In the genomic region with DNA sequence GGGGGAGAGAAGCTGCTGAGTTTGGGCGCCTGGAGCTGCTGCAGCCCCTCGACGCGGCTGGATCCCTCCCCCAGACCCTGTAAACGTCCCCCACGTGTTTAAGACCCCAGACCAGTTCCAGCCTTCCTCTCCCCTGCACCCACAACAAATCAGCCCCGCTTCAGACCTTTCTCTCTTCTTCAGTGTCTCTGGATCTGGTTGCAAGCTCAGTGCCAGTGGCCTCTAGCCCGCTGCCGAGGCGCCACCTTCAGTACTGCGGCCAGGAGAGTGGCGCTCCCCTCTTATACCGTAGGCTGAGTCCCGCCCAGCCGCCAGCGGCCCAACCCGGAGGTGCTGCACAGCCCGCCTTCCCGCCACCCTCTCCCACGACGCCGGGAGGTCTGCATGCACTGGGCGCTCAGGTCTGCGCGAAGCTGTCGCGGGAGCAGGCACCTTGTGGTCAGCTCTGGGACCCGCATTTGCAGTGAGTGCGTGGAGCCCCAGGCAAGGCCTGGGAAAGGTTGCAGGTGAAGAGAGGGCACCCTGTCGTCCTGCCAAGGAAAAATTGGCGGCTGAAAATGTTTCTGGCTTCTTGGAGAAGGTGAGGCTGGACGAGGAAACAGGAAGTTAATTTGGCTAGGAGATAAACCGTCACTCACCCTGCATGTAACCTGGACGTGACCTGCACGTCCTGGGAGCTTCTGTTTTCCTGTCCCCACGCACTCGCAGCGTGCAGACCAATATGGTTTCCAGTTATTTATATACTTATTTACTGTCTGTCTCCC, we compare ENCODE assay signal across 8 cellular contexts. TPM values are rescaled to one million over a fixed set of nuclear protein-coding genes. Genes with fewer than 3 reads are reported as not detected.
DNase-seq lines count a peak whose midpoint lies in the region; ATAC-seq and TF ChIP-seq lines count a peak whose summit lies in the region.

Gene C2CD4B (minus strand): TSS at position 257 of the 764 bp plus-strand sequence. CDS start 301 bp downstream, outside the sequence.

- peaks cover 47% of the 10 kb centered on the region for H3K27me3 Mint-ChIP-seq in activated B cell treated with CpG ODN at 0.5 μM for 24 hours
- H3K27me3 Mint-ChIP-seq in naive thymus-derived CD8-positive, alpha-beta T cell, result peaks cover 37 to 78% (median 60%) of the 10 kb centered on the region in 5 donors

- in situ Hi-C loops in GM13977 (cut with MboI; ENCODE audit: low pct_unique_long_range_greater_than_20kb, low sequenced_read_pairs, unreplicated experiment), result no loop called here

- H3K27me3 ChIP-seq in H7 (ENCODE audit: control insufficient read depth, insufficient read depth, low read length) (peaks cover 41% of the 10 kb centered on the region), uterus (peaks cover 1 to 18% of the 10 kb centered on the region in 2 donors)

- intact Hi-C loops in activated B cell treated with CpG ODN at 0.5 μM for 24 hours (cut with micrococcal nuclease) (no loop called here), uterus (cut with DNase I; ENCODE audit: low total_unique reads) (no loop called here)

- POLR2A ChIA-PET in activated B cell treated with CpG ODN at 0.5 μM for 24 hours (lab: Charles Lee), result no interaction called here
- POLR2A ChIA-PET in naive thymus-derived CD8-positive, alpha-beta T cell (lab: Charles Lee), result no interaction called here

- no peak for TF ChIP-seq CTCF in activated B cell treated with CpG ODN at 0.5 μM for 24 hours (IDR thresholded peaks at IDR 0.05)
- no peak for TF ChIP-seq CTCF in epithelial cell of esophagus (IDR thresholded peaks at IDR 0.05; ENCODE audit: insufficient read depth, low read depth, low read length, missing control alignments)
- TF ChIP-seq CTCF in uterus (IDR thresholded peaks at IDR 0.05), result no peak
- no peak for TF ChIP-seq CTCF in GM13977 (IDR thresholded peaks at IDR 0.05; ENCODE audit: extremely low read depth, insufficient read depth, missing control alignments)

- CTCF ChIA-PET in activated B cell treated with CpG ODN at 0.5 μM for 24 hours (lab: Charles Lee), result no interaction called here

- no peak for ATAC-seq in activated B cell treated with CpG ODN at 0.5 μM for 24 hours (ENCODE audit: low read depth)
- ATAC-seq in naive thymus-derived CD8-positive, alpha-beta T cell, result no peak

- H3K4me3 ChIP-seq in H7 (ENCODE audit: insufficient read depth, low read depth, low read length) (peak within 1 kb of the TSS; percentile 48), epithelial cell of esophagus (ENCODE audit: low read length) (peak within 1 kb of the TSS; percentile 18), uterus (peak within 1 kb of the TSS; percentile 1 to 30)

- H3K27ac Mint-ChIP-seq in activated B cell treated with CpG ODN at 0.5 μM for 24 hours, result no peak within 1 kb of the TSS
- H3K27ac Mint-ChIP-seq in naive thymus-derived CD8-positive, alpha-beta T cell, result peak within 1 kb of the TSS in 1 of 10 donors; percentile 24

- H3K36me3 Mint-ChIP-seq in activated B cell treated with CpG ODN at 0.5 μM for 24 hours (ENCODE audit: low read depth), result no peaks in the 10 kb centered on the region
- no peaks in the 10 kb centered on the region for H3K36me3 Mint-ChIP-seq in naive thymus-derived CD8-positive, alpha-beta T cell

- no peaks in the 10 kb centered on the region for H3K4me1 ChIP-seq in uterus

- peak within 1 kb of the TSS; percentile 42 for H3K4me3 Mint-ChIP-seq in activated B cell treated with CpG ODN at 0.5 μM for 24 hours
- peak within 1 kb of the TSS; percentile 36 to 74 (median 60) for H3K4me3 Mint-ChIP-seq in naive thymus-derived CD8-positive, alpha-beta T cell

- H3K36me3 ChIP-seq in H7 (replicated peaks; ENCODE audit: control insufficient read depth, insufficient read depth, low read length) (no peaks in the 10 kb centered on the region), uterus (no peaks in the 10 kb centered on the region)

- H3K27ac ChIP-seq in uterus, result peak within 1 kb of the TSS; percentile 42 to 48

- no peaks in the 10 kb centered on the region for H3K9me3 Mint-ChIP-seq in activated B cell treated with CpG ODN at 0.5 μM for 24 hours
- no peaks in the 10 kb centered on the region for H3K9me3 Mint-ChIP-seq in naive thymus-derived CD8-positive, alpha-beta T cell

- TF ChIP-seq POLR2A in uterus (IDR thresholded peaks at IDR 0.05), result peak; percentile 59 to 70

- H3K4me1 Mint-ChIP-seq in activated B cell treated with CpG ODN at 0.5 μM for 24 hours, result peaks cover 15% of the 10 kb centered on the region
- peaks cover 2 to 17% (median 17%) of the 10 kb centered on the region in 4 donors for H3K4me1 Mint-ChIP-seq in naive thymus-derived CD8-positive, alpha-beta T cell

- no peaks in the 10 kb centered on the region for H3K9me3 ChIP-seq in uterus

- peak; percentile 80 for DNase-seq in H7
- DNase-seq in activated B cell treated with CpG ODN at 0.5 μM for 24 hours, result no peak
- peak; percentile 29 for DNase-seq in epithelial cell of esophagus (ENCODE audit: low read depth)
- DNase-seq in naive thymus-derived CD8-positive, alpha-beta T cell, result no peak
- peak; percentile 35 to 43 for DNase-seq in uterus
- no peak for DNase-seq in GDM1 (lab: John Stamatoyannopoulos, UW)
- DNase-seq in GM13977 (ENCODE audit: low spot score), result no peak
- no peak for DNase-seq in CD1c-positive myeloid dendritic cell (ENCODE audit: extremely low spot score)

RNA-seq across cellular contexts. Expression of gene C2CD4B, which starts in this region (rescaled TPM):
- 0.07 and 0.31 TPM in 2 replicates for total RNA-seq in H7 (2014; rRNA removed; shearing (Covaris generic))
- total RNA-seq in activated B cell treated with CpG ODN at 0.5 μM for 24 hours (not detected in 2 replicates), uterus (1 to 10 TPM in 2 of 4 donors, not detected in 2; 1.2 to 4.7 TPM)
- total RNA-seq in naive thymus-derived CD8-positive, alpha-beta T cell, result not detected
- not detected for polyA plus RNA-seq in naive thymus-derived CD8-positive, alpha-beta T cell

Comparison
In these comparisons a context has a peak if more than half of its experiments do, and no peak if none do; other contexts are left out.
1. Peak in DNase-seq and H3K4me3 ChIP-seq in H7; RNA of the gene not detected or under 1 TPM.
2. DNase-seq: peak in epithelial cell of esophagus (single experiment) and uterus (2 of 2); none in activated B cell treated with CpG ODN at 0.5 μM for 24 hours (single experiment), naive thymus-derived CD8-positive, alpha-beta T cell (0 of 10), GDM1 (single experiment), GM13977 (single experiment) and CD1c-positive myeloid dendritic cell (single experiment).
3. Peak in every context shown above with its lines, with median percentiles within 50 percentile points of each other: H3K4me3 ChIP-seq.